1 cellular context compared by ENCODE assay signal in genomic region chr1:6352138-6352563, GRCh38.
TF ChIP-seq lines count a peak whose summit lies in the region.

No MANE protein-coding gene starts in this region.

TF ChIP-seq in H1, 55 proteins besides CTCF, POLR2A, EP300 and RAD21 (continued from another document):
- 0 out of 4 replicates have a peak, but pooled peaks of 1 of the 2 experiments have one; percentile 33 for TF ChIP-seq HDAC2 (IDR thresholded peaks at IDR 0.05; ENCODE audit: borderline replicate concordance in 1 of 2, low read depth in 2 of 2, low read length in 2 of 2)
